Comparison of ENCODE assay signal across 15 cellular contexts in genomic region chr6:10395946-10396577, GRCh38. TPM values are rescaled to one million over a fixed set of nuclear protein-coding genes. Genes with fewer than 3 reads are reported as not detected.
DNase-seq lines count a peak whose midpoint lies in the region; TF ChIP-seq lines count a peak whose summit lies in the region.
"Had no signal": no experiment of that assay in that cellular context is flagged by ENCODE, and none has a peak within 500 bp of the region (broad histone marks: within the 10 kb centered on the region; RNA-seq: fewer than 3 reads in every experiment).

No MANE protein-coding gene starts in this region.

- H3K18ac ChIP-seq in mesendoderm (ENCODE audit: low read length): peak overlapping the region; percentile 64

- no peak overlapping the region for H3K27ac Mint-ChIP-seq in activated naive CD4-positive, alpha-beta T cell treated with anti-CD3 and anti-CD28 coated beads for 36 hours
- H3K27ac Mint-ChIP-seq: CD8-positive, alpha-beta T cell; stimulated activated naive CD8-positive, alpha-beta T cell treated with anti-CD3 and anti-CD28 coated beads, Interleukin-15, Interleukin-2, amounts not matched to agents 100 ng/mL and 50 ng/mL, for 24 hours; T-helper 1 cell treated with Interleukin-12 subunit alpha and Interleukin-12 subunit beta and Interleukin-4 antibody, amounts not matched to agents 30 μg/mL and 1 μg/mL, for 36 hours had no signal

- TF ChIP-seq CTCF in WERI-Rb-1 (IDR thresholded peaks at IDR 0.05; ENCODE audit: low read depth, low read length): no peak

- H3K36me3 ChIP-seq in HUES6 (ENCODE audit: control insufficient read depth, insufficient read depth, low read length): no peaks in the 10 kb centered on the region
- no peaks in the 10 kb centered on the region for H3K36me3 ChIP-seq in WERI-Rb-1
- H3K36me3 ChIP-seq in mesendoderm (ENCODE audit: control insufficient read depth, insufficient read depth, low read length): no peaks in the 10 kb centered on the region
- H3K36me3 ChIP-seq: neutrophil had no signal

- no peaks in the 10 kb centered on the region for H3K4me1 Mint-ChIP-seq in activated naive CD4-positive, alpha-beta T cell treated with anti-CD3 and anti-CD28 coated beads for 36 hours (ENCODE audit: low read depth)

- H2BK5ac ChIP-seq in mesendoderm (ENCODE audit: low read length): no peak overlapping the region

- no peak overlapping the region for H4K5ac ChIP-seq in mesendoderm (ENCODE audit: low read length)

- peak; percentile 51 for DNase-seq in DMS114 treated with DMSO at 0.1 percent for 48 hours (lab: John Stamatoyannopoulos, UW; ENCODE audit: unreplicated experiment)
- no peak for DNase-seq in WERI-Rb-1
- no peak for DNase-seq in mesendoderm
- no peak for DNase-seq in KG1 (lab: John Stamatoyannopoulos, UW)
- no peak for DNase-seq in AG20443 (ENCODE audit: low spot score)
- no peak for DNase-seq in activated CD4-positive, CD25-positive, alpha-beta regulatory T cell (lab: John Stamatoyannopoulos, UW)
- DNase-seq in activated naive CD4-positive, alpha-beta T cell treated with anti-CD3 and anti-CD28 coated beads for 36 hours: no peak
- DNase-seq: activated CD8-positive, alpha-beta memory T cell treated with anti-CD3 and anti-CD28 coated beads for 24 hours; CD8-positive, alpha-beta T cell; hypothalamus; midbrain had no signal

- peak overlapping the region; percentile 75 for H2BK15ac ChIP-seq in mesendoderm (replicated peaks; ENCODE audit: low read depth)

- H3K23ac ChIP-seq in mesendoderm (ENCODE audit: low read length): no peak overlapping the region

- H3K4me2 ChIP-seq in mesendoderm (ENCODE audit: low read length): peak overlapping the region; percentile 17

- no peaks in the 10 kb centered on the region for H3K9me3 ChIP-seq in HUES6 (ENCODE audit: control insufficient read depth, insufficient read depth, low read depth, low read length)
- no peaks in the 10 kb centered on the region for H3K9me3 ChIP-seq in WERI-Rb-1 (ENCODE audit: severe bottlenecking)
- H3K9me3 ChIP-seq: neutrophil had no signal

- H3K9ac ChIP-seq in HUES6 (ENCODE audit: low read length) (no peak overlapping the region), mesendoderm (ENCODE audit: low read length) (peak overlapping the region; percentile 25)

- peaks cover 3% of the 10 kb centered on the region for H3K9me3 Mint-ChIP-seq in activated naive CD4-positive, alpha-beta T cell treated with anti-CD3 and anti-CD28 coated beads for 36 hours

- H3K27ac ChIP-seq in HUES6 (ENCODE audit: low read depth, low read length): no peak overlapping the region
- H3K27ac ChIP-seq in WERI-Rb-1: no peak overlapping the region
- H3K27ac ChIP-seq in mesendoderm (ENCODE audit: low read depth, low read length): peak overlapping the region; percentile 62
- H3K27ac ChIP-seq: neutrophil had no signal

- no peaks in the 10 kb centered on the region for H3K79me2 ChIP-seq in mesendoderm (ENCODE audit: control insufficient read depth, insufficient read depth, low read length)

- H3K4me3 ChIP-seq in HUES6 (ENCODE audit: low read depth, low read length) (peak overlapping the region; percentile 31), WERI-Rb-1 (ENCODE audit: low read depth, low read length) (peak overlapping the region; percentile 6), mesendoderm (ENCODE audit: low read length) (no peak overlapping the region)

- WGBS in mesendoderm (ENCODE audit: extremely low coverage, insufficient coverage, low lambda C conversion rate): no CpG with 5 or more reads among the region's 9 CpGs

- CTCF ChIA-PET in activated naive CD4-positive, alpha-beta T cell treated with anti-CD3 and anti-CD28 coated beads for 36 hours (lab: Charles Lee): no interaction called here

- H3K4me1 ChIP-seq in HUES6 (ENCODE audit: control insufficient read depth, insufficient read depth, low read length) (peaks cover 70% of the 10 kb centered on the region), mesendoderm (ENCODE audit: control insufficient read depth, low read depth, low read length) (peaks cover 12% of the 10 kb centered on the region)

- no peak overlapping the region for H4K8ac ChIP-seq in mesendoderm (ENCODE audit: low read depth, low read length)

- intact Hi-C loops in activated naive CD4-positive, alpha-beta T cell treated with anti-CD3 and anti-CD28 coated beads for 36 hours (cut with micrococcal nuclease): no loop called here

- no peaks in the 10 kb centered on the region for H3K79me1 ChIP-seq in mesendoderm (ENCODE audit: low read length)

- H3K27me3 ChIP-seq in HUES6 (ENCODE audit: control insufficient read depth, insufficient read depth, low read length): peaks cover 98% of the 10 kb centered on the region
- H3K27me3 ChIP-seq in WERI-Rb-1 (ENCODE audit: insufficient read depth, low read depth, severe bottlenecking): no peaks in the 10 kb centered on the region
- peaks cover 8% of the 10 kb centered on the region for H3K27me3 ChIP-seq in mesendoderm (ENCODE audit: insufficient read depth, low read length, poor library complexity)

- H2AK5ac ChIP-seq in mesendoderm (ENCODE audit: low read length): no peak overlapping the region

- peak overlapping the region; percentile 49 for H3K56ac ChIP-seq in mesendoderm (ENCODE audit: low read length)

- peaks cover 78% of the 10 kb centered on the region for H3K27me3 Mint-ChIP-seq in activated naive CD4-positive, alpha-beta T cell treated with anti-CD3 and anti-CD28 coated beads for 36 hours (ENCODE audit: low read depth)

- H3K36me3 Mint-ChIP-seq in activated naive CD4-positive, alpha-beta T cell treated with anti-CD3 and anti-CD28 coated beads for 36 hours (ENCODE audit: low read depth): peaks cover 6% of the 10 kb centered on the region
- H3K36me3 Mint-ChIP-seq: CD8-positive, alpha-beta T cell had no signal

- H3K4me3 Mint-ChIP-seq in activated naive CD4-positive, alpha-beta T cell treated with anti-CD3 and anti-CD28 coated beads for 36 hours: no peak overlapping the region
- H3K4me3 Mint-ChIP-seq: CD8-positive, alpha-beta T cell; stimulated activated naive CD8-positive, alpha-beta T cell treated with anti-CD3 and anti-CD28 coated beads, Interleukin-15, Interleukin-2, amounts not matched to agents 100 ng/mL and 50 ng/mL, for 24 hours; T-helper 1 cell treated with Interleukin-12 subunit alpha and Interleukin-12 subunit beta and Interleukin-4 antibody, amounts not matched to agents 30 μg/mL and 1 μg/mL, for 36 hours had no signal

- peak overlapping the region; percentile 36 for H2BK120ac ChIP-seq in mesendoderm (ENCODE audit: low read depth, low read length)

- no peak overlapping the region for H3K4ac ChIP-seq in mesendoderm (ENCODE audit: low read depth, low read length)

RNA-seq across cellular contexts. Expression of gene TFAP2A, which starts 18.8 kb away (rescaled TPM):
- polyA plus RNA-seq in mesendoderm (2013, experiment 1 of 2): 3.0 TPM
- polyA plus RNA-seq in mesendoderm (2013, experiment 2 of 2): 2.7 TPM
- under 1 TPM in 1 of 2 experiments, not detected in 1; 0.30 TPM for total RNA-seq in activated naive CD4-positive, alpha-beta T cell treated with anti-CD3 and anti-CD28 coated beads for 36 hours
